In genomic region chr16:22372882-22373661, GRCh38 we compare ENCODE assay signal across 8 cellular contexts. TPM values are rescaled to one million over a fixed set of nuclear protein-coding genes. Genes with fewer than 3 reads are reported as not detected.
A peak's percentile ranks its signal among the peaks of the same experiment; 100 is the strongest.
DNase-seq lines count a peak whose midpoint lies in the region; ATAC-seq and TF ChIP-seq lines count a peak whose summit lies in the region.

No MANE protein-coding gene starts in this region.

- no peak overlapping the region for H4K8ac ChIP-seq in mesenchymal stem cell (ENCODE audit: low read length)

- DNase-seq in heart right ventricle (no peak), left cardiac atrium (no peak), astrocyte of the spinal cord (ENCODE audit: low read depth, low spot score) (no peak), mesenchymal stem cell (peak; percentile 20), vagina (ENCODE audit: extremely low spot score in 2 of 2) (no peak), nucleus accumbens (lab: John Stamatoyannopoulos, UW) (no peak)

- in situ Hi-C loops in astrocyte of the spinal cord (cut with HindIII; ENCODE audit: low sequenced_read_pairs), result no loop called here

- H3K23ac ChIP-seq in mesenchymal stem cell (ENCODE audit: low read length in 2 of 2), result no peak overlapping the region

- peak overlapping the region; percentile 94 for H3K9ac ChIP-seq in mesenchymal stem cell (ENCODE audit: low read length)

- no peak for ATAC-seq in heart right ventricle
- ATAC-seq in left cardiac atrium, result no peak
- ATAC-seq in HG03159 (IDR thresholded peaks at IDR 0.05; ENCODE audit: unreplicated experiment), result no peak
- ATAC-seq in HG03342 (IDR thresholded peaks at IDR 0.05; ENCODE audit: unreplicated experiment), result no peak

- no peak overlapping the region for H2BK15ac ChIP-seq in mesenchymal stem cell (ENCODE audit: low read depth, poor library complexity, severe bottlenecking)

- H3K27ac ChIP-seq in heart right ventricle (peak overlapping the region in 6 of 10 donors; percentile 9 to 91 (median 84)), mesenchymal stem cell (ENCODE audit: low read length, poor library complexity, severe bottlenecking) (peak overlapping the region; percentile 2), vagina (peak overlapping the region; percentile 89)

- no peak overlapping the region for H3K18ac ChIP-seq in mesenchymal stem cell (ENCODE audit: low read depth in 1 of 2, low read length in 2 of 2)

- intact Hi-C loops in heart right ventricle (cut with DNase I) (loop anchor here in 2 of 10 donors (10.0 kb wide), 2 partner anchors 52 to 178 kb away; no protein-coding TSS in a partner anchor), left cardiac atrium (cut with DNase I) (loop anchor here in 1 of 2 donors (10.0 kb wide), 1 partner anchor 48 kb away; no protein-coding TSS in a partner anchor), vagina (cut with DNase I) (loop anchor here (10.0 kb wide), 1 partner anchor 168 kb away; the partner anchor contains the start of gene EEF2K)

- H3K4me2 ChIP-seq in mesenchymal stem cell (ENCODE audit: low read length, poor library complexity, severe bottlenecking), result peak overlapping the region; percentile 71

- peaks cover 2% of the 10 kb centered on the region for H3K79me1 ChIP-seq in mesenchymal stem cell (replicated peaks; ENCODE audit: low read length, poor library complexity, severe bottlenecking)

- H4K91ac ChIP-seq in mesenchymal stem cell (ENCODE audit: low read length), result no peak overlapping the region

- no peak overlapping the region for H2BK5ac ChIP-seq in mesenchymal stem cell (ENCODE audit: low read depth, low read length, poor library complexity, severe bottlenecking)

- 42% methylated on average over 14 of the region's 14 CpGs for WGBS in heart right ventricle, 2 donors
- 38% methylated on average over 9 of the region's 14 CpGs for WGBS in mesenchymal stem cell

- no peak overlapping the region for H2BK12ac ChIP-seq in mesenchymal stem cell (ENCODE audit: low read length in 2 of 2)

- no peak overlapping the region for H2AK5ac ChIP-seq in mesenchymal stem cell (ENCODE audit: low read length, severe bottlenecking)

- H3K27me3 ChIP-seq in heart right ventricle (no peaks in the 10 kb centered on the region), mesenchymal stem cell (ENCODE audit: control insufficient read depth in 1 of 2, insufficient read depth in 1 of 2, low read length in 2 of 2) (no peaks in the 10 kb centered on the region), vagina (no peaks in the 10 kb centered on the region)

- TF ChIP-seq POLR2A in vagina (IDR thresholded peaks at IDR 0.05), result no peak

- H3K14ac ChIP-seq in mesenchymal stem cell (ENCODE audit: low read length in 2 of 2), result no peak overlapping the region

- peak overlapping the region in 1 of 2 experiments; percentile 8 for H3K4ac ChIP-seq in mesenchymal stem cell (ENCODE audit: low read depth in 1 of 2, low read length in 2 of 2)

- H3K36me3 ChIP-seq in heart right ventricle, result peaks cover 0 to 6% (median 0%) of the 10 kb centered on the region in 9 donors
- H3K36me3 ChIP-seq in mesenchymal stem cell (ENCODE audit: control insufficient read depth in 1 of 2, insufficient read depth in 2 of 2, low read depth in 1 of 2, low read length in 2 of 2), result peaks cover 0 to 7% of the 10 kb centered on the region in 2 experiments
- H3K36me3 ChIP-seq in vagina, result no peaks in the 10 kb centered on the region

- H2BK120ac ChIP-seq in mesenchymal stem cell (ENCODE audit: low read depth, low read length), result no peak overlapping the region

- no peak overlapping the region for H2AFZ ChIP-seq in mesenchymal stem cell (ENCODE audit: low read depth, low read length)

- no peak for TF ChIP-seq CTCF in heart right ventricle (IDR thresholded peaks at IDR 0.05)
- no peak for TF ChIP-seq CTCF in astrocyte of the spinal cord (IDR thresholded peaks at IDR 0.05; ENCODE audit: low read depth, low read length)
- no peak for TF ChIP-seq CTCF in vagina (IDR thresholded peaks at IDR 0.05)

- H3K4me1 ChIP-seq in heart right ventricle (peaks cover 6 to 67% (median 43%) of the 10 kb centered on the region in 9 donors), mesenchymal stem cell (ENCODE audit: control insufficient read depth, insufficient read depth, low read depth, low read length) (peaks cover 10% of the 10 kb centered on the region), vagina (peaks cover 61% of the 10 kb centered on the region)

- H3K9me3 ChIP-seq in heart right ventricle, result no peaks in the 10 kb centered on the region
- H3K9me3 ChIP-seq in mesenchymal stem cell (ENCODE audit: control insufficient read depth, low read length), result no peaks in the 10 kb centered on the region
- H3K9me3 ChIP-seq in vagina, result no peaks in the 10 kb centered on the region

- H3K4me3 ChIP-seq in heart right ventricle (peak overlapping the region; percentile 83 to 97 (median 95)), astrocyte of the spinal cord (ENCODE audit: low read depth, low read length) (peak overlapping the region; percentile 79), mesenchymal stem cell (ENCODE audit: insufficient read depth in 1 of 2, low read depth in 1 of 2, low read length in 2 of 2) (peak overlapping the region; percentile 82 to 86), vagina (peak overlapping the region; percentile 85 to 98)

RNA-seq across cellular contexts. Expression of gene CDR2, which starts 1.3 kb away (rescaled TPM):
- total RNA-seq in heart right ventricle (1 to 10 TPM; 4.2 to 8.1 (median 6.6) TPM), left cardiac atrium (10 to 100 TPM in 1 of 2 donors, 1 to 10 TPM in 1; 9.5 to 17.9 TPM), vagina (33.9 TPM)
- polyA plus RNA-seq in heart right ventricle, result 1 to 10 TPM; 7.6 to 8.4 TPM
- polyA plus RNA-seq in mesenchymal stem cell (2013, experiment 1 of 2), result 28.7 TPM
- 29.5 TPM for polyA plus RNA-seq in mesenchymal stem cell (2013, experiment 2 of 2)

Comparison
In these comparisons a context has a peak if more than half of its experiments do, and no peak if none do; other contexts are left out.
1. H3K27ac ChIP-seq: peak in every context shown above with its lines; median percentile 89 in vagina; 84 in heart right ventricle; 2 in mesenchymal stem cell.